Comparison of ENCODE assay signal across 8 cellular contexts in the genomic region with DNA sequence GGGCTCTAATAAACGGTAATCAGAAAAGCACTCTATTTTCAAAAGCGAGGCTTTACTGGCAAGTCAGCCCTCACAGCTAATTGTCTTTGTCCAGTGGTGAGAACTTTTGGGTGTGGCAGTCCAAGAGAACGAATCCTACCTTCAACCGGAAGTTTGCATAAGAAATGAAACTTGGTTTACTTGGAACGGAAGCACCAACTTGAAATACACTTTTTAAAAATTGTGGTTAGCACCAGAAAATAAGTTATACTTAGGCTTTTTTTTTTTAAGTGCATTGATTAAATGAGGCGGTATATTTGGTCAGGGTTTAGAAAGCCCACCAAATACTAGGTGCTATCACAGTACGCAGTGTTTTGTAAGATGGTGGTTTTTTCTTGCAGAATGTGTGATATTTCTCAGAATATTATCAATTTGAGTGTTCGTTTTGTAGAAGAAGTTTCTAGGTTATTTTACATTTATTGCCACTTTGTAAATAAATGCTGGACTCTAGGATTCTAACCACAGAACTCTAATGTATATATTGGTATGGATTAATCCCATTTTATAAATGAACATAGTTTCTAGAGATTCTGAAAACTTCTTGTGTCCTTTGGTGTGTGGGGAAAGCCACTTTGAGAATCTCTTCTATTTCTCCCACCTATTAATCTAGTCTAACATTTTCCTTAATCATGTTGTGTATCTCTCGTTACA. TPM values are rescaled to one million over a fixed set of nuclear protein-coding genes. Genes with fewer than 3 reads are reported as not detected.
DNase-seq lines count a peak whose midpoint lies in the region; ATAC-seq and TF ChIP-seq lines count a peak whose summit lies in the region.

No MANE protein-coding gene starts in this region.

- no peak for TF ChIP-seq CTCF in activated CD8-positive, alpha-beta T cell treated with anti-CD3 and anti-CD28 coated beads for 36 hours (IDR thresholded peaks at IDR 0.05)

- peak overlapping the region; percentile 86 for H3K4me3 ChIP-seq in right cardiac atrium (ENCODE audit: low read length)
- peak overlapping the region; percentile 64 to 99 (median 90) for H3K4me3 ChIP-seq in skin epidermis
- peak overlapping the region in 1 of 2 donors; percentile 93 for H3K4me3 ChIP-seq in neuronal stem cell (ENCODE audit: low read length in 2 of 2)

- peaks cover 55% of the 10 kb centered on the region for H3K4me1 Mint-ChIP-seq in activated CD8-positive, alpha-beta T cell treated with anti-CD3 and anti-CD28 coated beads for 36 hours (ENCODE audit: low read depth)

- no peak for ATAC-seq in activated CD8-positive, alpha-beta T cell treated with anti-CD3 and anti-CD28 coated beads for 36 hours
- ATAC-seq in right cardiac atrium: no peak
- ATAC-seq in GM19328 (IDR thresholded peaks at IDR 0.05; ENCODE audit: unreplicated experiment): no peak
- no peak for ATAC-seq in HG03159 (IDR thresholded peaks at IDR 0.05; ENCODE audit: unreplicated experiment)

- no peak overlapping the region for H2BK12ac ChIP-seq in neuronal stem cell (ENCODE audit: low read length)

- peak overlapping the region; percentile 94 for H3K4me3 Mint-ChIP-seq in activated CD8-positive, alpha-beta T cell treated with anti-CD3 and anti-CD28 coated beads for 36 hours

- H3K27me3 ChIP-seq in right cardiac atrium (ENCODE audit: control insufficient read depth, insufficient read depth) (no peaks in the 10 kb centered on the region), neuronal stem cell (ENCODE audit: control insufficient read depth in 3 of 3, insufficient read depth in 3 of 3, low read depth in 1 of 3, low read length in 3 of 3) (no peaks in the 10 kb centered on the region)

- no peak overlapping the region for H3K18ac ChIP-seq in neuronal stem cell (ENCODE audit: low read length)

- H2BK120ac ChIP-seq in neuronal stem cell (ENCODE audit: low read depth, low read length): no peak overlapping the region

- H2BK5ac ChIP-seq in neuronal stem cell (ENCODE audit: low read length): no peak overlapping the region

- H2AK5ac ChIP-seq in neuronal stem cell (ENCODE audit: low read depth, low read length): no peak overlapping the region

- peak; percentile 50 for DNase-seq in GM03348 (ENCODE audit: low spot score)
- DNase-seq in activated CD8-positive, alpha-beta T cell treated with anti-CD3 and anti-CD28 coated beads for 36 hours: peak; percentile 41
- DNase-seq in right cardiac atrium: no peak
- DNase-seq in neuronal stem cell (ENCODE audit: low spot score): no peak

- peaks cover 43% of the 10 kb centered on the region for H3K36me3 Mint-ChIP-seq in activated CD8-positive, alpha-beta T cell treated with anti-CD3 and anti-CD28 coated beads for 36 hours (ENCODE audit: low read depth)

- no peak overlapping the region for H2AFZ ChIP-seq in neuronal stem cell (ENCODE audit: low read length)

- peak overlapping the region; percentile 92 for H3K27ac ChIP-seq in KOPT-K1 (ENCODE audit: low read depth, low read length, poor library complexity, severe bottlenecking)
- peak overlapping the region; percentile 97 for H3K27ac ChIP-seq in right cardiac atrium (ENCODE audit: low read length)
- H3K27ac ChIP-seq in skin epidermis: peak overlapping the region in 19 of 21 experiments; percentile 93 to 100 (median 98)
- H3K27ac ChIP-seq in neuronal stem cell (replicated peaks; ENCODE audit: low read length): no peak overlapping the region

- H3K4ac ChIP-seq in neuronal stem cell (ENCODE audit: low read length): no peak overlapping the region

- CTCF ChIA-PET in activated CD8-positive, alpha-beta T cell treated with anti-CD3 and anti-CD28 coated beads for 36 hours (lab: Charles Lee): interaction anchor here (0.7 to 3.6 kb wide), 6 partner anchors 11 to 417 kb away, joined by 3 to 21 read pairs (median 4); no protein-coding TSS in a partner anchor

- H3K14ac ChIP-seq in neuronal stem cell (ENCODE audit: low read length): no peak overlapping the region

- H3K4me1 ChIP-seq in right cardiac atrium (ENCODE audit: control insufficient read depth, insufficient read depth, low read length) (peaks cover 6% of the 10 kb centered on the region), neuronal stem cell (ENCODE audit: control insufficient read depth in 2 of 2, insufficient read depth in 1 of 2, low read depth in 1 of 2, low read length in 2 of 2) (peaks cover 0 to 3% of the 10 kb centered on the region in 2 donors)

- WGBS in right cardiac atrium: 4% methylated on average over 9 of the region's 9 CpGs
- WGBS in neuronal stem cell (ENCODE audit: extremely low coverage in 2 of 2, insufficient read length in 2 of 2, insufficient replicate concordance in 1 of 2), 2 donors: no CpG with 5 or more reads among the region's 9 CpGs

- no peak overlapping the region for H3K9ac ChIP-seq in neuronal stem cell (ENCODE audit: low read depth, low read length, poor library complexity)

- H3K27ac Mint-ChIP-seq in activated CD8-positive, alpha-beta T cell treated with anti-CD3 and anti-CD28 coated beads for 36 hours: peak overlapping the region; percentile 98

- H3K79me1 ChIP-seq in neuronal stem cell (ENCODE audit: low read depth, low read length): peaks cover 5% of the 10 kb centered on the region

- H3K27me3 Mint-ChIP-seq in activated CD8-positive, alpha-beta T cell treated with anti-CD3 and anti-CD28 coated beads for 36 hours: no peaks in the 10 kb centered on the region

- no peak overlapping the region for H3K23ac ChIP-seq in neuronal stem cell (ENCODE audit: low read depth, low read length, poor library complexity)

- no peak overlapping the region for H4K8ac ChIP-seq in neuronal stem cell (ENCODE audit: low read depth, low read length)

- no peaks in the 10 kb centered on the region for H3K9me3 Mint-ChIP-seq in activated CD8-positive, alpha-beta T cell treated with anti-CD3 and anti-CD28 coated beads for 36 hours

- POLR2A ChIA-PET in activated CD8-positive, alpha-beta T cell treated with anti-CD3 and anti-CD28 coated beads for 36 hours (lab: Charles Lee): interaction anchor here (0.8 to 3.7 kb wide), 7 partner anchors 12 to 354 kb away, joined by 3 to 31 read pairs (median 4); a partner anchor contains a TSS

- no peak overlapping the region for H2BK15ac ChIP-seq in neuronal stem cell (ENCODE audit: low read length)

- H3K9me3 ChIP-seq in KOPT-K1 (ENCODE audit: insufficient read depth, low read length, poor library complexity, severe bottlenecking): no peaks in the 10 kb centered on the region
- no peaks in the 10 kb centered on the region for H3K9me3 ChIP-seq in right cardiac atrium (ENCODE audit: control insufficient read depth, low read length)
- peaks cover 2 to 12% of the 10 kb centered on the region in 2 donors for H3K9me3 ChIP-seq in neuronal stem cell (replicated peaks in 1 of 2; ENCODE audit: control insufficient read depth in 2 of 2, insufficient read depth in 1 of 2, low read depth in 1 of 2, low read length in 2 of 2)

- intact Hi-C loops in activated CD8-positive, alpha-beta T cell treated with anti-CD3 and anti-CD28 coated beads for 36 hours (cut with micrococcal nuclease): loop anchor here (5.0 kb wide), 2 partner anchors 187 to 287 kb away; no protein-coding TSS in a partner anchor
- intact Hi-C loops in right cardiac atrium (cut with DNase I): loop anchor here (5.0 to 10.0 kb wide), 6 partner anchors 54 to 317 kb away; no protein-coding TSS in a partner anchor

- H3K4me2 ChIP-seq in neuronal stem cell (ENCODE audit: insufficient read depth, low read length, poor library complexity, severe bottlenecking): no peak overlapping the region

- H4K91ac ChIP-seq in neuronal stem cell (ENCODE audit: low read depth, low read length, poor library complexity): no peak overlapping the region

- H3K36me3 ChIP-seq in KOPT-K1 (ENCODE audit: insufficient read depth, low read length) (peaks cover 26% of the 10 kb centered on the region), neuronal stem cell (replicated peaks in 1 of 2; ENCODE audit: control insufficient read depth in 2 of 2, insufficient read depth in 2 of 2, low read length in 2 of 2) (peaks cover 5 to 48% of the 10 kb centered on the region in 2 donors)

RNA-seq across cellular contexts. Expression of a gene that starts 1.2 kb away (rescaled TPM):
- total RNA-seq in activated CD8-positive, alpha-beta T cell treated with anti-CD3 and anti-CD28 coated beads for 36 hours: 100 to 1,000 TPM; 405 to 423 TPM
- 100 to 1,000 TPM; 493 to 926 (median 671) TPM for total RNA-seq in right cardiac atrium
- 1,833 TPM for polyA plus RNA-seq in right cardiac atrium
- 183 TPM for polyA plus RNA-seq in neuronal stem cell (2013, experiment 1 of 2)
- polyA plus RNA-seq in neuronal stem cell (2013, experiment 2 of 2): 185 TPM

RNA-seq across cellular contexts. Expression of a gene that starts 13.1 kb away (rescaled TPM):
- total RNA-seq in activated CD8-positive, alpha-beta T cell treated with anti-CD3 and anti-CD28 coated beads for 36 hours: 100 to 1,000 TPM; 243 to 264 TPM
- total RNA-seq in right cardiac atrium: 100 to 1,000 TPM; 171 to 199 (median 174) TPM
- polyA plus RNA-seq in right cardiac atrium: 343 TPM
- 132 TPM for polyA plus RNA-seq in neuronal stem cell (2013, experiment 1 of 2)
- 130 TPM for polyA plus RNA-seq in neuronal stem cell (2013, experiment 2 of 2)

RNA-seq across cellular contexts. Expression of a gene that starts 29.0 kb away (rescaled TPM):
- 1 to 10 TPM; 1.0 to 1.3 TPM for total RNA-seq in activated CD8-positive, alpha-beta T cell treated with anti-CD3 and anti-CD28 coated beads for 36 hours
- total RNA-seq in right cardiac atrium: 100 to 1,000 TPM; 337 to 479 (median 357) TPM
- 177 TPM for polyA plus RNA-seq in right cardiac atrium
- polyA plus RNA-seq in neuronal stem cell (2013, experiment 1 of 2): 0.42 TPM
- 0.46 TPM for polyA plus RNA-seq in neuronal stem cell (2013, experiment 2 of 2)

Comparison
In these comparisons a context has a peak if more than half of its experiments do, and no peak if none do; other contexts are left out.
1. DNase-seq: peak in GM03348 (single experiment) and activated CD8-positive, alpha-beta T cell treated with anti-CD3 and anti-CD28 coated beads for 36 hours (single experiment); none in right cardiac atrium (0 of 3) and neuronal stem cell (single experiment).
2. RNA of a gene that starts 29.0 kb away (total RNA-seq): 337 to 479 TPM in right cardiac atrium; 1.0 to 1.3 TPM in activated CD8-positive, alpha-beta T cell treated with anti-CD3 and anti-CD28 coated beads for 36 hours; every median in the first group is over 100 times any median in the second.